ENCODE assay signal across 15 cellular contexts in the genomic region with DNA sequence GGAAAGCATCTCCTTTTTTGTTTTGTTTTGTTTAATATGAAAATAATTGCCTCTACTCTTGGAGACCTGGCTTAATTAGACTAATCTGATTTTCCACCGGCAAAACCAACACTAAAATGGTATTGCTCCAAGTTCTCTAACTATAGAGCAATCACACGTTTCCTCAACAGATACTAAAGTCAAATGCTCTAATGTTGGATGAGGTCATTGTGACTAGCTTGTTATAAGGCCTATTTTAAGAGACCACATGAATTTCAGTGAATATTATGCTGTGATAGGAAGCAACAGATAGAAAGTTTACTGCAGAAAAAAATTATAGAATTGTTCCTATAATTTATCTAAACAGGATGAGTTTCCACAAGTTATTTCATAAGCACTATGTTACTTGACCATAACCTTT. TPM values are rescaled to one million over a fixed set of nuclear protein-coding genes. Genes with fewer than 3 reads are reported as not detected.
DNase-seq lines count a peak whose midpoint lies in the region; ATAC-seq, FAIRE-seq and TF ChIP-seq lines count a peak whose summit lies in the region.
"Had no signal": no experiment of that assay in that cellular context is flagged by ENCODE, and none has a peak within 500 bp of the region (broad histone marks: within the 10 kb centered on the region; RNA-seq: fewer than 3 reads in every experiment).

No MANE protein-coding gene starts in this region.

- no peaks in the 10 kb centered on the region for H3K9me3 ChIP-seq in right atrium auricular region
- H3K9me3 ChIP-seq in body of pancreas, result no peaks in the 10 kb centered on the region
- no peaks in the 10 kb centered on the region for H3K9me3 ChIP-seq in pancreas
- no peaks in the 10 kb centered on the region for H3K9me3 ChIP-seq in smooth muscle cell (replicated peaks; ENCODE audit: low read depth)
- H3K9me3 ChIP-seq: BLaER1 had no signal

- DNase-seq in Right ventricle myocardium superior, result no peak
- DNase-seq in right atrium auricular region (ENCODE audit: low spot score), result no peak
- no peak for DNase-seq in GM19239 (ENCODE audit: insufficient read length, low spot score)
- DNase-seq in body of pancreas, result no peak
- no peak for DNase-seq in pancreas
- DNase-seq in urothelium cell line (ENCODE audit: low spot score), result no peak
- DNase-seq in HEK293T (ENCODE audit: extremely low spot score), result no peak
- DNase-seq in smooth muscle cell (lab: John Stamatoyannopoulos, UW; ENCODE audit: unreplicated experiment), result no peak
- DNase-seq: 8988T; CD8-positive, alpha-beta memory T cell had no signal

- H2AFZ ChIP-seq in smooth muscle cell (ENCODE audit: low read depth), result no peak overlapping the region

- WGBS in body of pancreas, 2 donors, result 33 to 46% methylated on average over 2 of the region's 2 CpGs
- 28 to 39% methylated on average over 2 of the region's 2 CpGs for WGBS in pancreas, 2 donors
- 91% methylated on average over 2 of the region's 2 CpGs for WGBS in smooth muscle cell (ENCODE audit: low lambda C conversion rate)

- TF ChIP-seq POLR2A in body of pancreas (IDR thresholded peaks at IDR 0.05), result no peak

- H3K4me1 ChIP-seq in right atrium auricular region, result peaks cover 0 to 13% of the 10 kb centered on the region in 2 donors
- peaks cover 17% of the 10 kb centered on the region for H3K4me1 ChIP-seq in body of pancreas
- peaks cover 7 to 18% (median 17%) of the 10 kb centered on the region in 3 donors for H3K4me1 ChIP-seq in pancreas
- H3K4me1 ChIP-seq in smooth muscle cell (ENCODE audit: low read depth), result no peaks in the 10 kb centered on the region

- H3K27me3 ChIP-seq in right atrium auricular region (no peaks in the 10 kb centered on the region), body of pancreas (no peaks in the 10 kb centered on the region), pancreas (no peaks in the 10 kb centered on the region), smooth muscle cell (ENCODE audit: low read depth) (peaks cover 7% of the 10 kb centered on the region)
- H3K27me3 ChIP-seq: BLaER1 had no signal

- peak; percentile 26 for FAIRE-seq in GM19239 (lab: Jason Lieb, UNC)
- FAIRE-seq in pancreas (lab: Jason Lieb, UNC), result no peak
- FAIRE-seq in urothelium cell line (lab: Jason Lieb, UNC), result no peak
- FAIRE-seq: H54 had no signal

- H3K27ac ChIP-seq in right atrium auricular region (no peak overlapping the region), body of pancreas (peak overlapping the region; percentile 20 to 68 (median 42)), pancreas (peak overlapping the region in 1 of 4 donors; percentile 25), smooth muscle cell (ENCODE audit: low read depth) (no peak overlapping the region)
- H3K27ac ChIP-seq: BLaER1 had no signal

- H3K9ac ChIP-seq in smooth muscle cell (ENCODE audit: low read depth), result no peak overlapping the region
- H3K9ac ChIP-seq: BLaER1 had no signal

- H3K79me2 ChIP-seq in smooth muscle cell (ENCODE audit: low read depth), result no peaks in the 10 kb centered on the region

- POLR2A ChIA-PET in HEK293T (lab: Yijun Ruan, JAX), result interaction anchor here (2.2 kb wide), 1 partner anchor 25 kb away, joined by 6 read pairs; a partner anchor contains a TSS

- H3K36me3 ChIP-seq in right atrium auricular region, result no peaks in the 10 kb centered on the region
- no peaks in the 10 kb centered on the region for H3K36me3 ChIP-seq in body of pancreas (replicated peaks in 1 of 2; ENCODE audit: insufficient read depth in 1 of 2, low read depth in 2 of 2)
- H3K36me3 ChIP-seq in pancreas, result no peaks in the 10 kb centered on the region
- no peaks in the 10 kb centered on the region for H3K36me3 ChIP-seq in smooth muscle cell (ENCODE audit: low read depth)
- H3K36me3 ChIP-seq: BLaER1 had no signal

- no peak overlapping the region for H3K4me2 ChIP-seq in smooth muscle cell
- H3K4me2 ChIP-seq: BLaER1 had no signal

- H4K20me1 ChIP-seq in smooth muscle cell (ENCODE audit: low read depth), result no peaks in the 10 kb centered on the region
- H4K20me1 ChIP-seq: BLaER1 had no signal

- H3F3A ChIP-seq in smooth muscle cell (ENCODE audit: low read depth), result no peaks in the 10 kb centered on the region

- intact Hi-C loops in Right ventricle myocardium superior (cut with DNase I) (no loop called here), body of pancreas (cut with DNase I) (no loop called here), pancreas (cut with DNase I) (no loop called here)

- H3K4me3 ChIP-seq in right atrium auricular region (no peak overlapping the region), body of pancreas (no peak overlapping the region), pancreas (no peak overlapping the region), smooth muscle cell (no peak overlapping the region)
- H3K4me3 ChIP-seq: BLaER1 had no signal

- TF ChIP-seq CTCF in right atrium auricular region (IDR thresholded peaks at IDR 0.05) (no peak), body of pancreas (IDR thresholded peaks at IDR 0.05) (no peak), pancreas (IDR thresholded peaks at IDR 0.05) (no peak), smooth muscle cell (IDR thresholded peaks at IDR 0.05; ENCODE audit: borderline replicate concordance, insufficient read depth, poor library complexity, severe bottlenecking) (no peak)

- CTCF ChIA-PET in HEK293T (lab: Yijun Ruan, JAX), result interaction anchor here (0.6 kb wide), 1 partner anchor 12 kb away, joined by 3 read pairs; no protein-coding TSS in a partner anchor

- ATAC-seq in Right ventricle myocardium superior (ENCODE audit: poor library complexity) (peak; percentile 41), body of pancreas (peak; percentile 57), pancreas (peak; percentile 21 to 66 (median 52))
- ATAC-seq: HCT116 had no signal

TF ChIP-seq in HEK293T, 16 proteins besides CTCF, POLR2A, EP300 and RAD21:
- TF ChIP-seq SUZ12 (IDR thresholded peaks at IDR 0.05), result no peak

RNA-seq across cellular contexts. Expression of a gene that starts 3.3 kb away (rescaled TPM):
- total RNA-seq in Right ventricle myocardium superior (not detected), right atrium auricular region (not detected), body of pancreas (1 to 10 TPM in 1 of 2 donors, not detected in 1; 3.4 TPM), pancreas (1 to 10 TPM in 4 of 6 donors, under 1 TPM in 1, not detected in 1; 0.43 to 6.6 (median 1.7) TPM), smooth muscle cell (not detected in 2 replicates)
- polyA plus RNA-seq in pancreas (1 to 10 TPM in 1 of 2 donors, not detected in 1; 1.2 TPM), smooth muscle cell (not detected in 2 replicates)
- total RNA-seq: CD8-positive, alpha-beta memory T cell; Daoy; HT-29 had no signal
- polyA plus RNA-seq: CD8-positive, alpha-beta memory T cell had no signal

RNA-seq across cellular contexts. Expression of a gene that starts 25.1 kb away (rescaled TPM):
- total RNA-seq in Right ventricle myocardium superior (25.1 TPM), right atrium auricular region (10 to 100 TPM; 14.9 TPM), body of pancreas (10 to 100 TPM; 24.1 to 25.7 TPM), pancreas (10 to 100 TPM; 21.3 to 47.6 (median 24.4) TPM), smooth muscle cell (11.2 and 18.9 TPM in 2 replicates)
- polyA plus RNA-seq in pancreas (10 to 100 TPM; 20.3 to 30.4 TPM), smooth muscle cell (7.4 and 8.6 TPM in 2 replicates)

Comparison
In these comparisons a context has a peak if more than half of its experiments do, and no peak if none do; other contexts are left out.
1. H3K27ac ChIP-seq: peak in body of pancreas (4 of 4); none in right atrium auricular region (0 of 2) and smooth muscle cell (single experiment).
2. Peak in every context shown above with its lines, with median percentiles within 50 percentile points of each other: ATAC-seq.